ENCODE assay signal across 10 cellular contexts in genomic region chr5:55175781-55176175, GRCh38. TPM values are rescaled to one million over a fixed set of nuclear protein-coding genes. Genes with fewer than 3 reads are reported as not detected.
DNase-seq lines count a peak whose midpoint lies in the region; ATAC-seq and TF ChIP-seq lines count a peak whose summit lies in the region.
"Had no signal": no experiment of that assay in that cellular context is flagged by ENCODE, and none has a peak within 500 bp of the region (broad histone marks: within the 10 kb centered on the region; RNA-seq: fewer than 3 reads in every experiment).

No MANE protein-coding gene starts in this region.

- H3K36me3 Mint-ChIP-seq in HFFc6 (ENCODE audit: low read depth) (no peaks in the 10 kb centered on the region), glutamatergic neuron (ENCODE audit: unreplicated experiment) (no peaks in the 10 kb centered on the region)

- H3K9me3 Mint-ChIP-seq in HFFc6 (no peaks in the 10 kb centered on the region), glutamatergic neuron (ENCODE audit: unreplicated experiment) (peaks cover 12% of the 10 kb centered on the region)
- H3K9me3 Mint-ChIP-seq: activated naive CD4-positive, alpha-beta T cell treated with anti-CD3 and anti-CD28 coated beads for 36 hours had no signal

- TF ChIP-seq CTCF in HFFc6 (IDR thresholded peaks at IDR 0.05) (no peak), WI38 (IDR thresholded peaks at IDR 0.05; ENCODE audit: low read depth, low read length) (no peak), glutamatergic neuron (IDR thresholded peaks at IDR 0.05; ENCODE audit: partially characterized antibody, unreplicated experiment) (no peak)

- DNase-seq in HFFc6 (no peak), glutamatergic neuron (no peak), skeletal muscle cell (ENCODE audit: low read depth) (no peak), pons (ENCODE audit: low spot score) (no peak), NCI-H2171 treated with DMSO at 0.1 percent for 48 hours (lab: John Stamatoyannopoulos, UW) (no peak)
- DNase-seq: KG1, SIG-M5 had no signal

- no peak overlapping the region for H3K27ac Mint-ChIP-seq in HFFc6
- H3K27ac Mint-ChIP-seq in glutamatergic neuron (ENCODE audit: unreplicated experiment): no peak overlapping the region
- H3K27ac Mint-ChIP-seq: activated naive CD4-positive, alpha-beta T cell treated with anti-CD3 and anti-CD28 coated beads for 36 hours had no signal

- H3K4me3 Mint-ChIP-seq in HFFc6: peak overlapping the region; percentile 76
- peak overlapping the region; percentile 81 for H3K4me3 Mint-ChIP-seq in glutamatergic neuron (ENCODE audit: unreplicated experiment)

- H3K4me3 ChIP-seq in WI38 (ENCODE audit: low read depth, low read length) (peak overlapping the region; percentile 54), skeletal muscle cell (ENCODE audit: low read depth, low read length) (peak overlapping the region; percentile 53)

- H3K27me3 Mint-ChIP-seq in HFFc6 (ENCODE audit: insufficient read depth): peaks cover 37% of the 10 kb centered on the region
- peaks cover 5% of the 10 kb centered on the region for H3K27me3 Mint-ChIP-seq in glutamatergic neuron (ENCODE audit: unreplicated experiment)

- ATAC-seq in HG02870 (IDR thresholded peaks at IDR 0.05; ENCODE audit: unreplicated experiment): no peak

- H3K4me1 Mint-ChIP-seq in HFFc6 (ENCODE audit: low read depth): peaks cover 39% of the 10 kb centered on the region
- peaks cover 20% of the 10 kb centered on the region for H3K4me1 Mint-ChIP-seq in glutamatergic neuron (ENCODE audit: low read depth, unreplicated experiment)

RNA-seq across cellular contexts. Expression of gene CDC20B, which starts 2.8 kb away (rescaled TPM):
- total RNA-seq in HFFc6 (2021; fragmentation: NEBNext Ultra II Directional; extraction: Animal tissue kit (Norgen Biotek cat#: 25700)): under 1 TPM in 5 of 6 experiments, not detected in 1; 0.07 to 0.20 (median 0.12) TPM
- total RNA-seq in glutamatergic neuron (ENCODE audit: unreplicated experiment): 0.34 TPM
- total RNA-seq: activated naive CD4-positive, alpha-beta T cell treated with anti-CD3 and anti-CD28 coated beads for 36 hours had no signal

RNA-seq across cellular contexts. Expression of gene GPX8, which starts 15.8 kb away (rescaled TPM):
- total RNA-seq in HFFc6 (2021; fragmentation: NEBNext Ultra II Directional; extraction: Animal tissue kit (Norgen Biotek cat#: 25700)): 100 to 1,000 TPM; 209 to 229 (median 220) TPM
- 2.7 TPM for total RNA-seq in glutamatergic neuron (ENCODE audit: unreplicated experiment)
- total RNA-seq: activated naive CD4-positive, alpha-beta T cell treated with anti-CD3 and anti-CD28 coated beads for 36 hours had no signal

RNA-seq across cellular contexts. Expression of gene MCIDAS, which starts 51.3 kb away (rescaled TPM):
- not detected for total RNA-seq in HFFc6 (2021; fragmentation: NEBNext Ultra II Directional; extraction: Animal tissue kit (Norgen Biotek cat#: 25700))
- total RNA-seq in glutamatergic neuron (ENCODE audit: unreplicated experiment): not detected

RNA-seq across cellular contexts. Expression of gene CCNO, which starts 57.6 kb away (rescaled TPM):
- under 1 TPM in 4 of 6 experiments, not detected in 2; 0.11 to 0.25 (median 0.13) TPM for total RNA-seq in HFFc6 (2021; fragmentation: NEBNext Ultra II Directional; extraction: Animal tissue kit (Norgen Biotek cat#: 25700))
- total RNA-seq in glutamatergic neuron (ENCODE audit: unreplicated experiment): not detected
- total RNA-seq: activated naive CD4-positive, alpha-beta T cell treated with anti-CD3 and anti-CD28 coated beads for 36 hours had no signal

Comparison
In these comparisons a context has a peak if more than half of its experiments do, and no peak if none do; other contexts are left out.
1. RNA of gene GPX8, which starts 15.8 kb away (total RNA-seq): 209 to 229 TPM in HFFc6; 2.7 TPM in glutamatergic neuron (single experiment); every median in the first group is over 10 times any median in the second.